ENCODE assay signal across 20 cellular contexts in the genomic region with DNA sequence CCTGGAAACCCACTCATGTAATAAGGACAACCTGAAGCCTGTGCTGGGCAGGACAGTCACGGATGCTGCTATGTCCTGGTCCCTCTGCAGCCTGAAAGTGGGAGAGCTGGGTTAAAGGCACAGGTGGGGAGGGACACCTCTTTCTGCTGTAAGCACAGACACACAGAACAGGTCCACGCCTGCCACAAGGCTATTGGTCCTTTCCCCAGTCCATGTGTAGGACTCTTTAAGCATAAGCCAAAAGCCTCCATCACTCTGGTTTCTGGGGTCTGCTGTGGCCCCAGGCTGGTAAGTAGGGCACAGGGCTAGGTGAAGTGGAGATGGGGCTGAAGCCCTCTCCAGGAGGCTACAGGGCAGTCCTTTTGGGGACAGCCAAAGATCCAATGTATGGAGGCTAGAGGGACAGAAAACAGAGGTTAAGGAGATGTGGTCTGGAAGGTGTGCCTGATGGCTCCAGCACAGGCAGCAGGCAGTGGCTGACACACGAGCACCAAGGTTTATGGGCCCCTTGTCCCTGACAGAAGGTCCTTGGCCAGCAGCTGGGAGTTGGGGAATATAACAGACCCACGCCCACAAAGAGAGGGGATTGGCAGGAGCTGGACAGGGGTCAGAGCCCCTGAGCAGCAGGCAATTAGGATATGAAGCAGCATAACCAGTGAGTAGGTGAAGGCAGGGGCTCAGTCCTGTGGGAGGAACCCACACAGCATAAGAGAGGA.
DNase-seq lines count a peak whose midpoint lies in the region; ATAC-seq and TF ChIP-seq lines count a peak whose summit lies in the region.
"Had no signal": no experiment of that assay in that cellular context is flagged by ENCODE, and none has a peak within 500 bp of the region (broad histone marks: within the 10 kb centered on the region; RNA-seq: fewer than 3 reads in every experiment).

No MANE protein-coding gene starts in this region.

- no peak overlapping the region for H3K27ac Mint-ChIP-seq in stimulated activated effector memory CD8-positive, alpha-beta T cell treated with anti-CD3 and anti-CD28 coated beads, Interleukin-12 subunit alpha, Interleukin-12 subunit beta, amount 100 ng/mL, for 72 hours
- no peak overlapping the region for H3K27ac Mint-ChIP-seq in neural progenitor cell

- no peaks in the 10 kb centered on the region for H3K36me3 ChIP-seq in neural progenitor cell
- H3K36me3 ChIP-seq: HAP-1, SJSA1 had no signal

- no peaks in the 10 kb centered on the region for H3F3A ChIP-seq in neural progenitor cell (ENCODE audit: low read depth)

- no peak overlapping the region for H2AFZ ChIP-seq in neural progenitor cell (replicated peaks)
- H2AFZ ChIP-seq: GM23248 had no signal

- H3K79me2 ChIP-seq in neural progenitor cell (ENCODE audit: low read depth), result no peaks in the 10 kb centered on the region

- in situ Hi-C loops in GM13976 (cut with MboI; ENCODE audit: low sequenced_read_pairs, unreplicated experiment), result no loop called here

- H3K27ac ChIP-seq in neural progenitor cell, result no peak overlapping the region
- H3K27ac ChIP-seq: C4-2B, GM23248, SJSA1 had no signal

- no peaks in the 10 kb centered on the region for H3K4me1 Mint-ChIP-seq in stimulated activated effector memory CD8-positive, alpha-beta T cell treated with anti-CD3 and anti-CD28 coated beads, Interleukin-12 subunit alpha, Interleukin-12 subunit beta, amount 100 ng/mL, for 72 hours
- H3K4me1 Mint-ChIP-seq in neural progenitor cell, result no peaks in the 10 kb centered on the region

- no peaks in the 10 kb centered on the region for H3K4me1 ChIP-seq in neural progenitor cell
- H3K4me1 ChIP-seq: HAP-1, SJSA1 had no signal

- H3K4me3 Mint-ChIP-seq in stimulated activated effector memory CD8-positive, alpha-beta T cell treated with anti-CD3 and anti-CD28 coated beads, Interleukin-12 subunit alpha, Interleukin-12 subunit beta, amount 100 ng/mL, for 72 hours, result no peak overlapping the region
- H3K4me3 Mint-ChIP-seq in neural progenitor cell, result no peak overlapping the region

- H3K9me3 Mint-ChIP-seq in stimulated activated effector memory CD8-positive, alpha-beta T cell treated with anti-CD3 and anti-CD28 coated beads, Interleukin-12 subunit alpha, Interleukin-12 subunit beta, amount 100 ng/mL, for 72 hours, result no peaks in the 10 kb centered on the region
- H3K9me3 Mint-ChIP-seq in neural progenitor cell, result no peaks in the 10 kb centered on the region

- peak; percentile 25 for ATAC-seq in stimulated activated effector memory CD8-positive, alpha-beta T cell treated with anti-CD3 and anti-CD28 coated beads, Interleukin-12 subunit alpha, Interleukin-12 subunit beta, amount 100 ng/mL, for 72 hours
- no peak for ATAC-seq in GM21360 (IDR thresholded peaks at IDR 0.05; ENCODE audit: unreplicated experiment)

- H3K9ac ChIP-seq in neural progenitor cell, result no peak overlapping the region
- H3K9ac ChIP-seq: GM23248 had no signal

- no peak for TF ChIP-seq CTCF in GM13976 (IDR thresholded peaks at IDR 0.05; ENCODE audit: borderline replicate concordance, control extremely low read depth, extremely low read depth, insufficient read depth, missing control alignments)
- no peak for TF ChIP-seq CTCF in neural progenitor cell (IDR thresholded peaks at IDR 0.05)

- H3K36me3 Mint-ChIP-seq in stimulated activated effector memory CD8-positive, alpha-beta T cell treated with anti-CD3 and anti-CD28 coated beads, Interleukin-12 subunit alpha, Interleukin-12 subunit beta, amount 100 ng/mL, for 72 hours, result no peaks in the 10 kb centered on the region
- H3K36me3 Mint-ChIP-seq in neural progenitor cell, result no peaks in the 10 kb centered on the region

- H3K27me3 ChIP-seq in neural progenitor cell, result no peaks in the 10 kb centered on the region

- H3K9me3 ChIP-seq in neural progenitor cell (ENCODE audit: low read depth), result no peaks in the 10 kb centered on the region
- H3K9me3 ChIP-seq: HAP-1, SJSA1 had no signal

- H4K20me1 ChIP-seq in neural progenitor cell (ENCODE audit: low read depth), result no peaks in the 10 kb centered on the region

- H3K4me3 ChIP-seq in neural progenitor cell, result no peak overlapping the region
- H3K4me3 ChIP-seq: GM23248, HAP-1, SJSA1 had no signal

- no peak overlapping the region for H3K4me2 ChIP-seq in neural progenitor cell

- H3K27me3 Mint-ChIP-seq in neural progenitor cell (ENCODE audit: insufficient read depth, low read depth), result peaks cover 7% of the 10 kb centered on the region

- DNase-seq in D341Med (ENCODE audit: low spot score) (peak; percentile 7), GM13976 (ENCODE audit: low spot score) (peak; percentile 4), iPS-NIHi7 (ENCODE audit: extremely low spot score) (peak; percentile 5), neural progenitor cell (ENCODE audit: low spot score) (no peak), NCI-H524 (lab: John Stamatoyannopoulos, UW) (no peak)
- peak in 1 of 2 donors; percentile 36 for DNase-seq in stimulated activated effector memory CD8-positive, alpha-beta T cell treated with anti-CD3 and anti-CD28 coated beads, Interleukin-12 subunit alpha, Interleukin-12 subunit beta, amount 100 ng/mL, for 72 hours (ENCODE audit: low spot score in 2 of 2)
- DNase-seq: ACHN, AML-193, DND-41, GM23248, MM.1S, NCI-H1092, NCI-H1436 treated with DMSO at 0.1 percent for 48 hours, NCI-H2029, NCI-H345, NCI-H526 had no signal

Comparison
In these comparisons a context has a peak if more than half of its experiments do, and no peak if none do; other contexts are left out.
1. DNase-seq: peak in D341Med (single experiment), GM13976 (single experiment) and iPS-NIHi7 (single experiment); none in neural progenitor cell (single experiment) and NCI-H524 (0 of 2).